26 cellular contexts compared by ENCODE assay signal in genomic region chr4:163609046-163609445, GRCh38.
"Had no signal": no experiment of that assay in that cellular context is flagged by ENCODE, and none has a peak within 500 bp of the region (broad histone marks: within the 10 kb centered on the region; RNA-seq: fewer than 3 reads in every experiment).

No MANE protein-coding gene starts in this region.

- H3K27me3 ChIP-seq: adrenal gland, ascending aorta, brain microvascular endothelial cell, dorsolateral prefrontal cortex, esophagus muscularis mucosa, gastrocnemius medialis, neural progenitor cell, vagina had no signal

- H3K4me3 Mint-ChIP-seq: activated naive CD8-positive, alpha-beta T cell; activated T-cell treated with anti-CD3 and anti-CD28 coated beads, Interleukin-2, amount 50 U/mL, for 24 hours; activated T-helper 17 cell treated with anti-CD3 and anti-CD28 coated beads, Interleukin-2, amount 50 U/mL, for 72 hours; effector memory CD8-positive, alpha-beta T cell; neural progenitor cell; type B pancreatic cell had no signal

- H3K36me3 ChIP-seq: adrenal gland, ascending aorta, brain microvascular endothelial cell, esophagus muscularis mucosa, gastrocnemius medialis, neural progenitor cell, vagina had no signal

- H2AFZ ChIP-seq: neural progenitor cell had no signal

- H3K27ac ChIP-seq: adrenal gland, ascending aorta, brain microvascular endothelial cell, esophagus muscularis mucosa, gastrocnemius medialis, neural progenitor cell, vagina, VCaP had no signal

- H3K4me3 ChIP-seq: ascending aorta, esophagus muscularis mucosa, gastrocnemius medialis, mucosa of descending colon, neural progenitor cell, smooth muscle cell, vagina had no signal

- H3K36me3 Mint-ChIP-seq: activated naive CD8-positive, alpha-beta T cell; naive thymus-derived CD8-positive, alpha-beta T cell; neural progenitor cell; type B pancreatic cell had no signal

- H3K9ac ChIP-seq: neural progenitor cell had no signal

- H3K9me3 Mint-ChIP-seq: activated T-cell treated with anti-CD3 and anti-CD28 coated beads, Interleukin-2, amount 50 U/mL, for 24 hours; effector memory CD8-positive, alpha-beta T cell; naive thymus-derived CD8-positive, alpha-beta T cell; neural progenitor cell; type B pancreatic cell had no signal

- H3K4me2 ChIP-seq: neural progenitor cell, smooth muscle cell had no signal

- H3K27me3 Mint-ChIP-seq: type B pancreatic cell had no signal

- H3K4me1 ChIP-seq: adrenal gland, ascending aorta, esophagus muscularis mucosa, gastrocnemius medialis, vagina had no signal

- DNase-seq: activated CD8-positive, alpha-beta memory T cell treated with anti-CD3 and anti-CD28 coated beads for 24 hours; activated CD8-positive, alpha-beta memory T cell treated with anti-CD3 and anti-CD28 coated beads, Interleukin-2, amount 50 U/mL, for 4 hours; activated T-cell treated with anti-CD3 and anti-CD28 coated beads, Interleukin-2, amount 50 U/mL, for 24 hours; adrenal gland; brain microvascular endothelial cell; caudate nucleus; dorsolateral prefrontal cortex; effector memory CD8-positive, alpha-beta T cell; gastrocnemius medialis; hypothalamus; left ventricle myocardium superior; mucosa of descending colon; naive thymus-derived CD8-positive, alpha-beta T cell; posterior cingulate gyrus; stimulated activated CD4-positive, alpha-beta T cell treated with anti-CD3 and anti-CD28 coated beads, Interleukin-2, amount 100 ng/mL, for 48 hours; stimulated activated naive CD8-positive, alpha-beta T cell treated with anti-CD3 and anti-CD28 coated beads, Interleukin-15, Interleukin-2, amounts not matched to agents 100 U/mL and 50 U/mL, for 24 hours had no signal

- ATAC-seq: activated T-helper 17 cell treated with anti-CD3 and anti-CD28 coated beads, Interleukin-2, amount 50 U/mL, for 72 hours; effector memory CD8-positive, alpha-beta T cell; gastrocnemius medialis; left ventricle myocardium superior; mucosa of descending colon; naive thymus-derived CD8-positive, alpha-beta T cell; sciatic nerve; stimulated activated naive CD8-positive, alpha-beta T cell treated with anti-CD3 and anti-CD28 coated beads, Interleukin-15, Interleukin-2, amounts not matched to agents 100 U/mL and 50 U/mL, for 24 hours had no signal

- H3K9me3 ChIP-seq: adrenal gland, ascending aorta, esophagus muscularis mucosa, gastrocnemius medialis, mucosa of descending colon, vagina had no signal

- H3K27ac Mint-ChIP-seq: activated naive CD8-positive, alpha-beta T cell; activated T-cell treated with anti-CD3 and anti-CD28 coated beads, Interleukin-2, amount 50 U/mL, for 24 hours; activated T-helper 17 cell treated with anti-CD3 and anti-CD28 coated beads, Interleukin-2, amount 50 U/mL, for 72 hours; effector memory CD8-positive, alpha-beta T cell; neural progenitor cell; type B pancreatic cell had no signal
